Comparison of ENCODE assay signal across 1 cellular context in the genomic region with DNA sequence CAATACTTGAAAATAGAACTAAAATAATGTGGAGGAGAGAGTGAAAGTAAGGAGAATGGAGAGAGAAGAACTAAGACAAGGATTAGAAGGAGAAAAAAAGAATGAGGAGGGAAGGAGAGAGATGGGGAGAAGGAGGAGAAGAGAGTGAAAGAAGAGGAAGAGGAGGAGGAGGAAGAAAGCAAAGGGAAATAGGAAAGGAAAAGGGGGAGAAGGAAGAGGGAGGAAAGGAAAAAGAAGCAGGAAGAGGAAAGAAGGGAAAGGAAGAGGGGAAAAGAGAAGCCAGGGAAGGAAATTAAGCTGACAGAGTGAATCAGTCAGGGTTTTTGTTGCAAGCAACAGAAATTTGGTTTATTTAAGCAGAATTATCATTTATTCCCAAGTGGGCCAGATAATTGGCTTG.
TF ChIP-seq lines count a peak whose summit lies in the region.

No MANE protein-coding gene starts in this region.

TF ChIP-seq in K562, 482 proteins besides CTCF, POLR2A, EP300 and RAD21 (continued from another document and continues in another):
- TF ChIP-seq, protein P1, sequence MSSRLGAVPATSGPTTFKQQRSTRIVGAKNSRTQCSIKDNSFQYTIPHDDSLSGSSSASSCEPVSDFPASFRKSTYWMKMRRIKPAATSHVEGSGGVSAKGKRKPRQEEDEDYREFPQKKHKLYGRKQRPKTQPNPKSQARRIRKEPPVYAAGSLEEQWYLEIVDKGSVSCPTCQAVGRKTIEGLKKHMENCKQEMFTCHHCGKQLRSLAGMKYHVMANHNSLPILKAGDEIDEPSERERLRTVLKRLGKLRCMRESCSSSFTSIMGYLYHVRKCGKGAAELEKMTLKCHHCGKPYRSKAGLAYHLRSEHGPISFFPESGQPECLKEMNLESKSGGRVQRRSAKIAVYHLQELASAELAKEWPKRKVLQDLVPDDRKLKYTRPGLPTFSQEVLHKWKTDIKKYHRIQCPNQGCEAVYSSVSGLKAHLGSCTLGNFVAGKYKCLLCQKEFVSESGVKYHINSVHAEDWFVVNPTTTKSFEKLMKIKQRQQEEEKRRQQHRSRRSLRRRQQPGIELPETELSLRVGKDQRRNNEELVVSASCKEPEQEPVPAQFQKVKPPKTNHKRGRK (tag; IDR thresholded peaks at IDR 0.05), result peak; percentile 94
- TF ChIP-seq FOXK2 (conservative IDR thresholded peaks at IDR 0.05 in 1 of 2, IDR thresholded peaks at IDR 0.05 in 1 of 2; ENCODE audit: low read depth in 2 of 2) (0 out of 4 replicates have a peak, but pooled peaks of 1 of the 2 experiments have one; percentile 31), OTX1 (CRISPR knock-in tag; IDR thresholded peaks at IDR 0.05) (peak; percentile 73; the same call in 1 of the 2 replicates), MTA1 (IDR thresholded peaks at IDR 0.05; ENCODE audit: borderline replicate concordance) (peak; percentile 58; the same call in 1 of the 2 replicates), CC2D1A (IDR thresholded peaks at IDR 0.05) (peak; percentile 50; the same call in 1 of the 2 replicates), NELFE (IDR thresholded peaks at IDR 0.05; ENCODE audit: insufficient read depth, insufficient read length) (no peak), KLF1 (tag; IDR thresholded peaks at IDR 0.05) (no peak), KAT7 (CRISPR knock-in tag; IDR thresholded peaks at IDR 0.05; ENCODE audit: borderline replicate concordance) (no peak), TSC22D4 (tag; IDR thresholded peaks at IDR 0.05) (no peak), NR2F6 (CRISPR knock-in tag; IDR thresholded peaks at IDR 0.05) (no peak), U2AF2 (optimal IDR thresholded peaks at IDR 0.05; ENCODE audit: low read depth, low read length) (no peak), SMARCA5 (IDR thresholded peaks at IDR 0.05) (peak; percentile 68; the same call in 1 of the 2 replicates), KLF10 (CRISPR knock-in tag; IDR thresholded peaks at IDR 0.05) (no peak), NBN (IDR thresholded peaks at IDR 0.05; ENCODE audit: low read depth) (no peak), ARID2 (IDR thresholded peaks at IDR 0.05) (peak; percentile 66; the same call in 1 of the 2 replicates), CSDE1 (IDR thresholded peaks at IDR 0.05) (0 out of 4 replicates have a peak, but pooled peaks of 1 of the 2 experiments have one; percentile 43), ELF4 (CRISPR knock-in tag; IDR thresholded peaks at IDR 0.05) (peak; percentile 72; the same call in 1 of the 2 replicates), NFRKB (IDR thresholded peaks at IDR 0.05; ENCODE audit: low read depth) (peak; percentile 78; the same call in 1 of the 2 replicates), ZC3H8 (IDR thresholded peaks at IDR 0.05) (peak; percentile 86; the same call in 1 of the 2 replicates), SMAD3 (CRISPR knock-in tag; conservative IDR thresholded peaks at IDR 0.05) (no peak), ASH1L (IDR thresholded peaks at IDR 0.05; ENCODE audit: borderline replicate concordance, low read depth, partially characterized antibody) (peak; percentile 18), BCL6 (CRISPR knock-in tag; IDR thresholded peaks at IDR 0.05) (no peak), MCM7 (IDR thresholded peaks at IDR 0.05) (0 out of 4 replicates have a peak, but pooled peaks of 1 of the 2 experiments have one; percentile 59), SMARCA4 (IDR thresholded peaks at IDR 0.05) (peak; percentile 31; the same call in 1 of the 2 replicates), SMARCE1 (IDR thresholded peaks at IDR 0.05) (0 out of 2 replicates have a peak, but pooled peaks have one; percentile 42), DPF2 (IDR thresholded peaks at IDR 0.05) (0 out of 2 replicates have a peak, but pooled peaks have one; percentile 40), GABPB2 (CRISPR knock-in tag; conservative IDR thresholded peaks at IDR 0.05) (no peak), POLR2H (tag; IDR thresholded peaks at IDR 0.05; ENCODE audit: low read depth) (no peak), PHB2 (IDR thresholded peaks at IDR 0.05; ENCODE audit: low read depth) (peak; percentile 69; the same call in 1 of the 2 replicates), HDGF (IDR thresholded peaks at IDR 0.05) (0 out of 2 replicates have a peak, but pooled peaks have one; percentile 41), BCOR (IDR thresholded peaks at IDR 0.05) (0 out of 2 replicates have a peak, but pooled peaks have one; percentile 22)
- TF ChIP-seq, protein P2, sequence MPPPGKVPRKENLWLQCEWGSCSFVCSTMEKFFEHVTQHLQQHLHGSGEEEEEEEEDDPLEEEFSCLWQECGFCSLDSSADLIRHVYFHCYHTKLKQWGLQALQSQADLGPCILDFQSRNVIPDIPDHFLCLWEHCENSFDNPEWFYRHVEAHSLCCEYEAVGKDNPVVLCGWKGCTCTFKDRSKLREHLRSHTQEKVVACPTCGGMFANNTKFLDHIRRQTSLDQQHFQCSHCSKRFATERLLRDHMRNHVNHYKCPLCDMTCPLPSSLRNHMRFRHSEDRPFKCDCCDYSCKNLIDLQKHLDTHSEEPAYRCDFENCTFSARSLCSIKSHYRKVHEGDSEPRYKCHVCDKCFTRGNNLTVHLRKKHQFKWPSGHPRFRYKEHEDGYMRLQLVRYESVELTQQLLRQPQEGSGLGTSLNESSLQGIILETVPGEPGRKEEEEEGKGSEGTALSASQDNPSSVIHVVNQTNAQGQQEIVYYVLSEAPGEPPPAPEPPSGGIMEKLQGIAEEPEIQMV (tag; conservative IDR thresholded peaks at IDR 0.05; ENCODE audit: low read depth), result 0 out of 2 replicates have a peak, but pooled peaks have one; percentile 33
- TF ChIP-seq, protein P3, sequence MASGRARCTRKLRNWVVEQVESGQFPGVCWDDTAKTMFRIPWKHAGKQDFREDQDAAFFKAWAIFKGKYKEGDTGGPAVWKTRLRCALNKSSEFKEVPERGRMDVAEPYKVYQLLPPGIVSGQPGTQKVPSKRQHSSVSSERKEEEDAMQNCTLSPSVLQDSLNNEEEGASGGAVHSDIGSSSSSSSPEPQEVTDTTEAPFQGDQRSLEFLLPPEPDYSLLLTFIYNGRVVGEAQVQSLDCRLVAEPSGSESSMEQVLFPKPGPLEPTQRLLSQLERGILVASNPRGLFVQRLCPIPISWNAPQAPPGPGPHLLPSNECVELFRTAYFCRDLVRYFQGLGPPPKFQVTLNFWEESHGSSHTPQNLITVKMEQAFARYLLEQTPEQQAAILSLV (tag; IDR thresholded peaks at IDR 0.05), result 0 out of 2 replicates have a peak, but pooled peaks have one; percentile 44
- TF ChIP-seq, protein P4, sequence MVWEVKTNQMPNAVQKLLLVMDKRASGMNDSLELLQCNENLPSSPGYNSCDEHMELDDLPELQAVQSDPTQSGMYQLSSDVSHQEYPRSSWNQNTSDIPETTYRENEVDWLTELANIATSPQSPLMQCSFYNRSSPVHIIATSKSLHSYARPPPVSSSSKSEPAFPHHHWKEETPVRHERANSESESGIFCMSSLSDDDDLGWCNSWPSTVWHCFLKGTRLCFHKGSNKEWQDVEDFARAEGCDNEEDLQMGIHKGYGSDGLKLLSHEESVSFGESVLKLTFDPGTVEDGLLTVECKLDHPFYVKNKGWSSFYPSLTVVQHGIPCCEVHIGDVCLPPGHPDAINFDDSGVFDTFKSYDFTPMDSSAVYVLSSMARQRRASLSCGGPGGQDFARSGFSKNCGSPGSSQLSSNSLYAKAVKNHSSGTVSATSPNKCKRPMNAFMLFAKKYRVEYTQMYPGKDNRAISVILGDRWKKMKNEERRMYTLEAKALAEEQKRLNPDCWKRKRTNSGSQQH (CRISPR knock-in tag; IDR thresholded peaks at IDR 0.05), result peak; percentile 88; the same call in 1 of the 2 replicates
- TF ChIP-seq, protein P5, sequence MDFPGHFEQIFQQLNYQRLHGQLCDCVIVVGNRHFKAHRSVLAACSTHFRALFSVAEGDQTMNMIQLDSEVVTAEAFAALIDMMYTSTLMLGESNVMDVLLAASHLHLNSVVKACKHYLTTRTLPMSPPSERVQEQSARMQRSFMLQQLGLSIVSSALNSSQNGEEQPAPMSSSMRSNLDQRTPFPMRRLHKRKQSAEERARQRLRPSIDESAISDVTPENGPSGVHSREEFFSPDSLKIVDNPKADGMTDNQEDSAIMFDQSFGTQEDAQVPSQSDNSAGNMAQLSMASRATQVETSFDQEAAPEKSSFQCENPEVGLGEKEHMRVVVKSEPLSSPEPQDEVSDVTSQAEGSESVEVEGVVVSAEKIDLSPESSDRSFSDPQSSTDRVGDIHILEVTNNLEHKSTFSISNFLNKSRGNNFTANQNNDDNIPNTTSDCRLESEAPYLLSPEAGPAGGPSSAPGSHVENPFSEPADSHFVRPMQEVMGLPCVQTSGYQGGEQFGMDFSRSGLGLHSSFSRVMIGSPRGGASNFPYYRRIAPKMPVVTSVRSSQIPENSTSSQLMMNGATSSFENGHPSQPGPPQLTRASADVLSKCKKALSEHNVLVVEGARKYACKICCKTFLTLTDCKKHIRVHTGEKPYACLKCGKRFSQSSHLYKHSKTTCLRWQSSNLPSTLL (IDR thresholded peaks at IDR 0.05), result 0 out of 2 replicates have a peak, but pooled peaks have one; percentile 33
- TF ChIP-seq, protein P6, sequence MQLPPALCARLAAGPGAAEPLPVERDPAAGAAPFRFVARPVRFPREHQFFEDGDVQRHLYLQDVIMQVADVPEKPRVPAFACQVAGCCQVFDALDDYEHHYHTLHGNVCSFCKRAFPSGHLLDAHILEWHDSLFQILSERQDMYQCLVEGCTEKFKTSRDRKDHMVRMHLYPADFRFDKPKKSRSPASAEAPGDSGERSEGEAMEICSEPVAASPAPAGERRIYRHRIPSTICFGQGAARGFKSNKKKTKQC (CRISPR knock-in tag; IDR thresholded peaks at IDR 0.05), result no peak
- TF ChIP-seq, protein P7, sequence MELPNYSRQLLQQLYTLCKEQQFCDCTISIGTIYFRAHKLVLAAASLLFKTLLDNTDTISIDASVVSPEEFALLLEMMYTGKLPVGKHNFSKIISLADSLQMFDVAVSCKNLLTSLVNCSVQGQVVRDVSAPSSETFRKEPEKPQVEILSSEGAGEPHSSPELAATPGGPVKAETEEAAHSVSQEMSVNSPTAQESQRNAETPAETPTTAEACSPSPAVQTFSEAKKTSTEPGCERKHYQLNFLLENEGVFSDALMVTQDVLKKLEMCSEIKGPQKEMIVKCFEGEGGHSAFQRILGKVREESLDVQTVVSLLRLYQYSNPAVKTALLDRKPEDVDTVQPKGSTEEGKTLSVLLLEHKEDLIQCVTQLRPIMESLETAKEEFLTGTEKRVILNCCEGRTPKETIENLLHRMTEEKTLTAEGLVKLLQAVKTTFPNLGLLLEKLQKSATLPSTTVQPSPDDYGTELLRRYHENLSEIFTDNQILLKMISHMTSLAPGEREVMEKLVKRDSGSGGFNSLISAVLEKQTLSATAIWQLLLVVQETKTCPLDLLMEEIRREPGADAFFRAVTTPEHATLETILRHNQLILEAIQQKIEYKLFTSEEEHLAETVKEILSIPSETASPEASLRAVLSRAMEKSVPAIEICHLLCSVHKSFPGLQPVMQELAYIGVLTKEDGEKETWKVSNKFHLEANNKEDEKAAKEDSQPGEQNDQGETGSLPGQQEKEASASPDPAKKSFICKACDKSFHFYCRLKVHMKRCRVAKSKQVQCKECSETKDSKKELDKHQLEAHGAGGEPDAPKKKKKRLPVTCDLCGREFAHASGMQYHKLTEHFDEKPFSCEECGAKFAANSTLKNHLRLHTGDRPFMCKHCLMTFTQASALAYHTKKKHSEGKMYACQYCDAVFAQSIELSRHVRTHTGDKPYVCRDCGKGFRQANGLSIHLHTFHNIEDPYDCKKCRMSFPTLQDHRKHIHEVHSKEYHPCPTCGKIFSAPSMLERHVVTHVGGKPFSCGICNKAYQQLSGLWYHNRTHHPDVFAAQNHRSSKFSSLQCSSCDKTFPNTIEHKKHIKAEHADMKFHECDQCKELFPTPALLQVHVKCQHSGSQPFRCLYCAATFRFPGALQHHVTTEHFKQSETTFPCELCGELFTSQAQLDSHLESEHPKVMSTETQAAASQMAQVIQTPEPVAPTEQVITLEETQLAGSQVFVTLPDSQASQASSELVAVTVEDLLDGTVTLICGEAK (IDR thresholded peaks at IDR 0.05), result 0 out of 2 replicates have a peak, but pooled peaks have one; percentile 30
- TF ChIP-seq, protein P7 (CRISPR knock-in tag; IDR thresholded peaks at IDR 0.05), result no peak
- TF ChIP-seq, protein P8, sequence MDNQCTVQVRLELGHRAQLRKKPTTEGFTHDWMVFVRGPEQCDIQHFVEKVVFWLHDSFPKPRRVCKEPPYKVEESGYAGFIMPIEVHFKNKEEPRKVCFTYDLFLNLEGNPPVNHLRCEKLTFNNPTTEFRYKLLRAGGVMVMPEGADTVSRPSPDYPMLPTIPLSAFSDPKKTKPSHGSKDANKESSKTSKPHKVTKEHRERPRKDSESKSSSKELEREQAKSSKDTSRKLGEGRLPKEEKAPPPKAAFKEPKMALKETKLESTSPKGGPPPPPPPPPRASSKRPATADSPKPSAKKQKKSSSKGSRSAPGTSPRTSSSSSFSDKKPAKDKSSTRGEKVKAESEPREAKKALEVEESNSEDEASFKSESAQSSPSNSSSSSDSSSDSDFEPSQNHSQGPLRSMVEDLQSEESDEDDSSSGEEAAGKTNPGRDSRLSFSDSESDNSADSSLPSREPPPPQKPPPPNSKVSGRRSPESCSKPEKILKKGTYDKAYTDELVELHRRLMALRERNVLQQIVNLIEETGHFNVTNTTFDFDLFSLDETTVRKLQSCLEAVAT (IDR thresholded peaks at IDR 0.05), result peak; percentile 66 to 71; a peak in 3 of 4 replicates
